ENCODE assay signal across 21 cellular contexts in the genomic region with DNA sequence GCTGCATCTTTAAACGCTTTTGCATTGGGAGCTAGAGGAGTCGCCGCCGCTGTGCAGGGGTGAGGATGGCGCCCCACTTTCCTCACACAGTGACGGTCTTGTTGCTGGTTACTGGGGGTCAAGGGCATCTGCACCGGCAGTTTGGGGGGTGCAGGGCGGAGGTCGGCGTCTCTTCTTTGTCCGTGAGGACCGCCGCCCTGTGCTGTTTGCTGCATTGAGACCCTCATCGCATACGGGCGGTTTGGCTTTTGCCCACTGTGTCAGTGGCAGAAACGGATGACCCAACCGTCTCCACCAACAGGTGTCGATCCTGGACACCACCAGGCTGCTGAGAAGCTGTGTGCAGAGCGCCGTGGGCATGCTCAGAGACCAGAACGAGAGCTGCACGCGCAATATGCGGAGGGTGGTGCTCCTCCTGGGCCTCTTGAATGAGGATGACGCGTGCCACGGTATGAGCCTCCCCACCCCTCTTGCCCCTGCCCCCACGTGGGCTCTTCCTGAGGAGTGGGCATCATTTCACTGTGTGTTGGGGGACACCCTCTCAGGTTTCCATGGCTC.
DNase-seq lines count a peak whose midpoint lies in the region; ATAC-seq and TF ChIP-seq lines count a peak whose summit lies in the region.
"Had no signal": no experiment of that assay in that cellular context is flagged by ENCODE, and none has a peak within 500 bp of the region (broad histone marks: within the 10 kb centered on the region; RNA-seq: fewer than 3 reads in every experiment).

No MANE protein-coding gene starts in this region.

- H3K27me3 ChIP-seq in sigmoid colon, result no peaks in the 10 kb centered on the region
- H3K27me3 ChIP-seq: BLaER1 treated with 17β-estradiol and CSF1 and Interleukin-3, amounts not matched to agents 10 nM and 100 nM had no signal

- no peaks in the 10 kb centered on the region for H3K9me3 ChIP-seq in sigmoid colon

- peaks cover 4% of the 10 kb centered on the region for H3K4me1 Mint-ChIP-seq in activated CD4-positive, alpha-beta T cell treated with anti-CD3 and anti-CD28 coated beads, Interleukin-2, amount 10 ng/mL, durations not matched to agents 24 days and 14 days

- H3K36me3 Mint-ChIP-seq in activated CD4-positive, alpha-beta T cell treated with anti-CD3 and anti-CD28 coated beads, Interleukin-2, amount 10 ng/mL, durations not matched to agents 24 days and 14 days (ENCODE audit: low read depth), result peaks cover 77% of the 10 kb centered on the region

- no peak for ATAC-seq in Right ventricle myocardium superior (ENCODE audit: poor library complexity)
- ATAC-seq: HCT116 had no signal

- H3K4me1 ChIP-seq in sigmoid colon, result no peaks in the 10 kb centered on the region
- H3K4me1 ChIP-seq: BLaER1 treated with 17β-estradiol and CSF1 and Interleukin-3, amounts not matched to agents 10 nM and 100 nM had no signal

- no peak overlapping the region for H3K27ac ChIP-seq in sigmoid colon
- H3K27ac ChIP-seq: BLaER1 treated with 17β-estradiol and CSF1 and Interleukin-3, amounts not matched to agents 10 nM and 100 nM; RWPE1 had no signal

- intact Hi-C loops in activated CD4-positive, alpha-beta T cell treated with anti-CD3 and anti-CD28 coated beads, Interleukin-2, amount 10 ng/mL, durations not matched to agents 24 days and 14 days (cut with micrococcal nuclease), result no loop called here
- intact Hi-C loops in cardiac septum (cut with DNase I) (no loop called here), Right ventricle myocardium superior (cut with DNase I) (no loop called here), sigmoid colon (cut with DNase I) (no loop called here)

- H3K27me3 Mint-ChIP-seq in activated CD4-positive, alpha-beta T cell treated with anti-CD3 and anti-CD28 coated beads, Interleukin-2, amount 10 ng/mL, durations not matched to agents 24 days and 14 days, result no peaks in the 10 kb centered on the region
- H3K27me3 Mint-ChIP-seq: CD4-positive, alpha-beta memory T cell had no signal

- no peak overlapping the region for H3K4me3 Mint-ChIP-seq in activated CD4-positive, alpha-beta T cell treated with anti-CD3 and anti-CD28 coated beads, Interleukin-2, amount 10 ng/mL, durations not matched to agents 24 days and 14 days
- H3K4me3 Mint-ChIP-seq: CD4-positive, alpha-beta memory T cell had no signal

- no peak for TF ChIP-seq POLR2A in sigmoid colon (IDR thresholded peaks at IDR 0.05)

- TF ChIP-seq EP300 in sigmoid colon (IDR thresholded peaks at IDR 0.05), result no peak

- H3K27ac Mint-ChIP-seq in activated CD4-positive, alpha-beta T cell treated with anti-CD3 and anti-CD28 coated beads, Interleukin-2, amount 10 ng/mL, durations not matched to agents 24 days and 14 days, result peak overlapping the region; percentile 1

- no peak for TF ChIP-seq CTCF in sigmoid colon (IDR thresholded peaks at IDR 0.05)

- no peak for DNase-seq in activated CD4-positive, alpha-beta T cell treated with anti-CD3 and anti-CD28 coated beads, Interleukin-2, amount 10 ng/mL, durations not matched to agents 24 days and 14 days
- DNase-seq in activated CD4-positive, alpha-beta T cell treated with anti-CD3 and anti-CD28 coated beads for 1 hour, result no peak
- DNase-seq in cardiac septum (ENCODE audit: low spot score) (peak; percentile 64), Right ventricle myocardium superior (no peak), sigmoid colon (peak; percentile 48), DMS53 treated with DMSO at 0.1 percent for 48 hours (lab: John Stamatoyannopoulos, UW; ENCODE audit: unreplicated experiment) (no peak), GOT3 (lab: John Stamatoyannopoulos, UW) (no peak)
- DNase-seq: 8988T; CD4-positive, alpha-beta memory T cell; KG1; NCI-H1092 treated with DMSO at 0.1 percent for 48 hours; NCI-H146; NCI-H2029; NCI-H345; NCI-H524; NCI-H774; NK-92 treated with Interleukin-12 subunit alpha and Interleukin-12 subunit beta, amount 100 ng/mL, for 24 hours; SIG-M5 had no signal

- H3K4me3 ChIP-seq in sigmoid colon, result no peak overlapping the region
- H3K4me3 ChIP-seq: BLaER1 treated with 17β-estradiol and CSF1 and Interleukin-3, amounts not matched to agents 10 nM and 100 nM had no signal

- peaks cover 38 to 93% (median 71%) of the 10 kb centered on the region in 4 donors for H3K36me3 ChIP-seq in sigmoid colon

- WGBS in sigmoid colon, 2 donors, result 97% methylated on average over 29 of the region's 29 CpGs

- H3K9me3 Mint-ChIP-seq in activated CD4-positive, alpha-beta T cell treated with anti-CD3 and anti-CD28 coated beads, Interleukin-2, amount 10 ng/mL, durations not matched to agents 24 days and 14 days, result no peaks in the 10 kb centered on the region

Comparison
In these comparisons a context has a peak if more than half of its experiments do, and no peak if none do; other contexts are left out.
1. DNase-seq: peak in cardiac septum (single experiment) and sigmoid colon (single experiment); none in activated CD4-positive, alpha-beta T cell treated with anti-CD3 and anti-CD28 coated beads, Interleukin-2, amount 10 ng/mL, durations not matched to agents 24 days and 14 days (single experiment), activated CD4-positive, alpha-beta T cell treated with anti-CD3 and anti-CD28 coated beads for 1 hour (single experiment), Right ventricle myocardium superior (single experiment), DMS53 treated with DMSO at 0.1 percent for 48 hours (single experiment) and GOT3 (single experiment).